In the genomic region with DNA sequence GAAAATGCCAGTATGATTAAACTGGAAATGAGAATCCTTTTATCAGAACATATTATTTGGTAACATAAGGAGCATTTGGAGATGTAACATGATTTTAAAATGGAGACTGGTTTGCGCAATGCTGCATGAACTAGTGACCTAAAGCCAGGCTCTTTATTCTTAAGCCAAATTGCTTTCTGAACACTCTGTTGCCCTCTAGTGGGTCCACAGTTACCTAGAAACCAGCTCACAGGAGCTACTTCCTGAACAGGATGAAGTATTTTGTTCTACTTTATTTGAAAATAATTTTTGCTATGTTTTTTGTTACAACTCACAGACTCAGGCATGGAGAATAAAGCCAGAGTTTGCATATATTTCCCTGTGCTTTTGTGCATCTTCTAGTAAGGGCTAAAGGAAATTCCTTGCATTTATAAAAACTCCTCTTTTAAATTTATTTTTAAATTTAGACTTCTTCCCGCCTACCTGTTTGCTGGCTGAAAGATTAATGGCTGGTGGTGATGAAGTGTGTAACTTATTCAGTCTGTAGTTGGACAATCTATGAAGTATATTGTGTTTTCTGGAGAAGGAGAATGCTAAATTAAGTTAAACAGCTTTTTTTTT, we compare ENCODE assay signal across 9 cellular contexts.
DNase-seq lines count a peak whose midpoint lies in the region; ATAC-seq and TF ChIP-seq lines count a peak whose summit lies in the region.
"Had no signal": no experiment of that assay in that cellular context is flagged by ENCODE, and none has a peak within 500 bp of the region (broad histone marks: within the 10 kb centered on the region; RNA-seq: fewer than 3 reads in every experiment).

No MANE protein-coding gene starts in this region.

- no peaks in the 10 kb centered on the region for H3K36me3 Mint-ChIP-seq in CD8-positive, alpha-beta T cell
- H3K36me3 Mint-ChIP-seq in T-helper 2 cell treated with Interferon-gamma antibody and Interleukin-4, amounts not matched to agents 5 μg/mL and 100 μg/mL, for 36 hours (ENCODE audit: low read depth), result no peaks in the 10 kb centered on the region
- H3K36me3 Mint-ChIP-seq: T-cell had no signal

- POLR2A ChIA-PET in CD8-positive, alpha-beta T cell (lab: Charles Lee), result no interaction called here

- no peaks in the 10 kb centered on the region for H3K9me3 ChIP-seq in CD8-positive, alpha-beta T cell (ENCODE audit: low read length)
- H3K9me3 ChIP-seq in MG63 (no peaks in the 10 kb centered on the region), lower lobe of right lung (no peaks in the 10 kb centered on the region), vagina (no peaks in the 10 kb centered on the region)

- H3K27me3 ChIP-seq in CD8-positive, alpha-beta T cell (ENCODE audit: insufficient read depth, low read length), result no peaks in the 10 kb centered on the region
- H3K27me3 ChIP-seq in MG63, result no peaks in the 10 kb centered on the region
- no peaks in the 10 kb centered on the region for H3K27me3 ChIP-seq in lower lobe of right lung (ENCODE audit: low read depth)
- H3K27me3 ChIP-seq in vagina, result no peaks in the 10 kb centered on the region

- peaks cover 8% of the 10 kb centered on the region for H3K4me1 Mint-ChIP-seq in CD8-positive, alpha-beta T cell (ENCODE audit: low read depth)
- peaks cover 11% of the 10 kb centered on the region for H3K4me1 Mint-ChIP-seq in T-helper 2 cell treated with Interferon-gamma antibody and Interleukin-4, amounts not matched to agents 5 μg/mL and 100 μg/mL, for 36 hours (ENCODE audit: low read depth)

- no peak overlapping the region for H3K4me3 Mint-ChIP-seq in CD8-positive, alpha-beta T cell
- no peak overlapping the region for H3K4me3 Mint-ChIP-seq in T-helper 2 cell treated with Interferon-gamma antibody and Interleukin-4, amounts not matched to agents 5 μg/mL and 100 μg/mL, for 36 hours
- H3K4me3 Mint-ChIP-seq: T-cell had no signal

- H3K9me3 Mint-ChIP-seq in CD8-positive, alpha-beta T cell, result no peaks in the 10 kb centered on the region
- no peaks in the 10 kb centered on the region for H3K9me3 Mint-ChIP-seq in T-helper 2 cell treated with Interferon-gamma antibody and Interleukin-4, amounts not matched to agents 5 μg/mL and 100 μg/mL, for 36 hours
- H3K9me3 Mint-ChIP-seq: T-cell had no signal

- intact Hi-C loops in CD8-positive, alpha-beta T cell (cut with DNase I, micrococcal nuclease), result loop anchor here (5.0 to 10.0 kb wide), 4 partner anchors 293 to 985 kb away; no protein-coding TSS in a partner anchor
- intact Hi-C loops in lower lobe of right lung (cut with DNase I) (no loop called here), vagina (cut with DNase I) (no loop called here)

- no peaks in the 10 kb centered on the region for H3K36me3 ChIP-seq in CD8-positive, alpha-beta T cell (ENCODE audit: insufficient read depth, low read length)
- peaks cover 2% of the 10 kb centered on the region for H3K36me3 ChIP-seq in MG63
- no peaks in the 10 kb centered on the region for H3K36me3 ChIP-seq in lower lobe of right lung
- no peaks in the 10 kb centered on the region for H3K36me3 ChIP-seq in vagina

- H3K4me3 ChIP-seq in CD8-positive, alpha-beta T cell (ENCODE audit: low read depth, low read length), result no peak overlapping the region
- H3K4me3 ChIP-seq in MG63 (no peak overlapping the region), lower lobe of right lung (no peak overlapping the region), vagina (no peak overlapping the region)

- no peak overlapping the region for H3K27ac ChIP-seq in CD8-positive, alpha-beta T cell (ENCODE audit: low read depth, low read length)
- H3K27ac ChIP-seq in lower lobe of right lung (no peak overlapping the region), vagina (no peak overlapping the region)

- TF ChIP-seq CTCF in CD8-positive, alpha-beta T cell (IDR thresholded peaks at IDR 0.05), result peak; percentile 44
- peak; percentile 73 for TF ChIP-seq CTCF in lower lobe of right lung (IDR thresholded peaks at IDR 0.05)
- peak; percentile 31 to 74 (median 48) for TF ChIP-seq CTCF in vagina (IDR thresholded peaks at IDR 0.05)

- H3K27me3 Mint-ChIP-seq in CD8-positive, alpha-beta T cell (ENCODE audit: low read depth), result no peaks in the 10 kb centered on the region
- H3K27me3 Mint-ChIP-seq in T-helper 2 cell treated with Interferon-gamma antibody and Interleukin-4, amounts not matched to agents 5 μg/mL and 100 μg/mL, for 36 hours (ENCODE audit: low read depth), result peaks cover 34% of the 10 kb centered on the region
- H3K27me3 Mint-ChIP-seq: T-cell had no signal

- no peak overlapping the region for H3K27ac Mint-ChIP-seq in CD8-positive, alpha-beta T cell
- H3K27ac Mint-ChIP-seq in T-helper 2 cell treated with Interferon-gamma antibody and Interleukin-4, amounts not matched to agents 5 μg/mL and 100 μg/mL, for 36 hours, result no peak overlapping the region
- H3K27ac Mint-ChIP-seq: T-cell had no signal

- CTCF ChIA-PET in CD8-positive, alpha-beta T cell (lab: Charles Lee), result interaction anchor here (1.0 to 1.1 kb wide), 2 partner anchors 13 to 983 kb away, joined by 3 to 6 read pairs; no protein-coding TSS in a partner anchor

- no peak for ATAC-seq in CD8-positive, alpha-beta T cell
- ATAC-seq in GM19351 (IDR thresholded peaks at IDR 0.05; ENCODE audit: unreplicated experiment) (peak; percentile 83), lower lobe of right lung (peak; percentile 87 to 95)

- DNase-seq in CD8-positive, alpha-beta T cell, result no peak
- DNase-seq in MG63 (peak; percentile 42), RPMI8226 (peak; percentile 60), dermis microvascular lymphatic vessel endothelial cell (ENCODE audit: low read depth in 2 of 2) (peak; percentile 86 to 89), lower lobe of right lung (no peak), vagina (ENCODE audit: extremely low spot score in 2 of 2) (no peak)
- DNase-seq in T-helper 2 cell treated with Interferon-gamma antibody and Interleukin-4, amounts not matched to agents 5 μg/mL and 100 μg/mL, for 36 hours (ENCODE audit: low spot score), result no peak

- H3K4me1 ChIP-seq in CD8-positive, alpha-beta T cell (ENCODE audit: insufficient read depth, low read length), result peaks cover 5% of the 10 kb centered on the region
- H3K4me1 ChIP-seq in lower lobe of right lung (peaks cover 26% of the 10 kb centered on the region), vagina (no peaks in the 10 kb centered on the region)

- TF ChIP-seq POLR2A in vagina (IDR thresholded peaks at IDR 0.05), result no peak

Comparison
In these comparisons a context has a peak if more than half of its experiments do, and no peak if none do; other contexts are left out.
1. DNase-seq: peak in MG63 (single experiment), RPMI8226 (single experiment) and dermis microvascular lymphatic vessel endothelial cell (2 of 2); none in CD8-positive, alpha-beta T cell (0 of 7), lower lobe of right lung (single experiment), vagina (0 of 2) and T-helper 2 cell treated with Interferon-gamma antibody and Interleukin-4, amounts not matched to agents 5 μg/mL and 100 μg/mL, for 36 hours (single experiment).
2. intact Hi-C loops: an anchor here in CD8-positive, alpha-beta T cell (5.0 to 10.0 kb wide); none called in lower lobe of right lung and vagina.
3. Peak in every context shown above with its lines, with median percentiles within 50 percentile points of each other: CTCF ChIP-seq.